Comparison of ENCODE assay signal across 16 cellular contexts in genomic region chr22:50729391-50730012, GRCh38. TPM values are rescaled to one million over a fixed set of nuclear protein-coding genes. Genes with fewer than 3 reads are reported as not detected.
DNase-seq lines count a peak whose midpoint lies in the region; ATAC-seq lines count a peak whose summit lies in the region.
"Had no signal": no experiment of that assay in that cellular context is flagged by ENCODE, and none has a peak within 500 bp of the region (broad histone marks: within the 10 kb centered on the region; RNA-seq: fewer than 3 reads in every experiment).

No MANE protein-coding gene starts in this region.

- H2AFZ ChIP-seq in Karpas-422 (ENCODE audit: low read length), result no peak overlapping the region

- DNase-seq in Karpas-422 (peak; percentile 50), NCI-H510A (lab: John Stamatoyannopoulos, UW) (peak; percentile 60), cardiac septum (ENCODE audit: low spot score) (peak; percentile 67), posterior cingulate gyrus (peak in 8 of 10 donors; percentile 5 to 90 (median 17)), T-helper 9 cell (no peak)
- DNase-seq: activated T-cell treated with anti-CD3 and anti-CD28 coated beads for 4 hours, amygdala, immature natural killer cell had no signal

- H3K9ac ChIP-seq in Karpas-422 (ENCODE audit: low read length), result no peak overlapping the region

- no peak overlapping the region for H3K27ac ChIP-seq in Karpas-422 (ENCODE audit: low read length)
- H3K27ac ChIP-seq: C4-2B, RWPE1, skin epidermis, thoracic aorta had no signal

- intact Hi-C loops in cardiac septum (cut with DNase I) (no loop called here), posterior cingulate gyrus (cut with DNase I) (no loop called here)

- peaks cover 19% of the 10 kb centered on the region for H3K4me1 ChIP-seq in Karpas-422 (ENCODE audit: low read length)

- no peaks in the 10 kb centered on the region for H3K9me2 ChIP-seq in Karpas-422 (replicated peaks; ENCODE audit: insufficient read depth, low read length)

- H4K20me1 ChIP-seq in Karpas-422 (ENCODE audit: insufficient read depth, low read depth, low read length), result no peaks in the 10 kb centered on the region

- H3K36me3 ChIP-seq in Karpas-422 (ENCODE audit: insufficient read depth, low read length), result no peaks in the 10 kb centered on the region
- H3K36me3 ChIP-seq: thoracic aorta had no signal

- no peak for ATAC-seq in GM18511 (IDR thresholded peaks at IDR 0.05; ENCODE audit: unreplicated experiment)
- no peak for ATAC-seq in HG03196 (IDR thresholded peaks at IDR 0.05; ENCODE audit: unreplicated experiment)
- ATAC-seq in GM18502 (IDR thresholded peaks at IDR 0.05; ENCODE audit: poor library complexity, unreplicated experiment), result no peak

- H3K4me3 ChIP-seq in Karpas-422 (ENCODE audit: low read length), result no peak overlapping the region
- H3K4me3 ChIP-seq: skin epidermis, thoracic aorta had no signal

- H3K9me3 ChIP-seq in Karpas-422 (ENCODE audit: low read length), result no peaks in the 10 kb centered on the region
- H3K9me3 ChIP-seq: thoracic aorta had no signal

- H3K4me2 ChIP-seq in Karpas-422 (ENCODE audit: low read depth, low read length, poor library complexity, severe bottlenecking), result no peak overlapping the region

- H3K79me2 ChIP-seq in Karpas-422 (ENCODE audit: low read length), result no peaks in the 10 kb centered on the region

- H3K27me3 ChIP-seq in Karpas-422 (ENCODE audit: low read length), result no peaks in the 10 kb centered on the region

RNA-seq across cellular contexts. Expression of gene ACR, which starts 8.5 kb away (rescaled TPM):
- total RNA-seq in Karpas-422 (2014; rRNA removed; shearing (Covaris generic); ENCODE audit: low replicate concordance), result not detected in 2 replicates
- total RNA-seq in cardiac septum, result 0.40 TPM
- total RNA-seq: myocyte, thoracic aorta had no signal

RNA-seq across cellular contexts. Expression of gene RABL2B, which starts 53.9 kb away (rescaled TPM):
- 26.4 and 26.8 TPM in 2 replicates for total RNA-seq in Karpas-422 (2014; rRNA removed; shearing (Covaris generic); ENCODE audit: low replicate concordance)
- 9.2 TPM for total RNA-seq in cardiac septum

RNA-seq across cellular contexts. Expression of gene SHANK3, which starts 56.9 kb away (rescaled TPM):
- total RNA-seq in Karpas-422 (2014; rRNA removed; shearing (Covaris generic); ENCODE audit: low replicate concordance), result 0.04 TPM in 1 of 2 replicates, not detected in the other
- 25.9 TPM for total RNA-seq in cardiac septum

Comparison
In these comparisons a context has a peak if more than half of its experiments do, and no peak if none do; other contexts are left out.
1. RNA of gene SHANK3, which starts 56.9 kb away (total RNA-seq): 25.9 TPM in cardiac septum (single experiment); 0.04 TPM in Karpas-422; every median in the first group is over 10 times any median in the second.